Comparison of ENCODE assay signal across 22 cellular contexts in the genomic region with DNA sequence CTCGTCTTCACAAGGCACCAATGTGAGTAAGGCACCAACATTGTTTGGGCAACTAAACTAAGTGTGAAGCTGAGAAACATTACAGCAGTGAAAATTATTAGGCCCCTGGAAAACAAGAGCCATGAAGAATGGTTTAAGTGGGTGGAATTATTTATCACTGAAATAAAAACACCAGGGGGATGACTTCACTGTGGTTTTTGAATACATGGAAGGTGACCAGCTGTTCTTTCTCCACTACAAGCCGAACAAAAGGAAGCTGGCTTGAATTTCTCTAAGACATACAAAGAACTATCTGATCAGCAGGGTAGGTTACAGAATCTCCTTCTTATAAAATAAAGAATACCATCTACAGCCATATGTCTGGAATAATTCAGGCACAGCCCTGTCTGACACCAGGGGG. TPM values are rescaled to one million over a fixed set of nuclear protein-coding genes. Genes with fewer than 3 reads are reported as not detected.
DNase-seq lines count a peak whose midpoint lies in the region; ATAC-seq and TF ChIP-seq lines count a peak whose summit lies in the region.
"Had no signal": no experiment of that assay in that cellular context is flagged by ENCODE, and none has a peak within 500 bp of the region (broad histone marks: within the 10 kb centered on the region; RNA-seq: fewer than 3 reads in every experiment).

No MANE protein-coding gene starts in this region.

- H3K9me2 ChIP-seq in GM23248 (ENCODE audit: insufficient read depth): no peaks in the 10 kb centered on the region

- H3K9me3 ChIP-seq in GM23248 (ENCODE audit: low read depth): no peaks in the 10 kb centered on the region
- H3K9me3 ChIP-seq in gastroesophageal sphincter: no peaks in the 10 kb centered on the region
- H3K9me3 ChIP-seq: BE2C had no signal

- no peak overlapping the region for H3K9ac ChIP-seq in GM23248

- H2AFZ ChIP-seq in GM23248: no peak overlapping the region

- H3K4me1 ChIP-seq in GM23248 (ENCODE audit: insufficient read depth): peaks cover 27% of the 10 kb centered on the region
- no peaks in the 10 kb centered on the region for H3K4me1 ChIP-seq in gastroesophageal sphincter
- H3K4me1 ChIP-seq: BE2C had no signal

- in situ Hi-C loops in GM23248 (cut with MboI): loop anchor here (10.0 kb wide), 1 partner anchor 133 kb away; a partner anchor contains a TSS

- H3F3A ChIP-seq in GM23248 (ENCODE audit: insufficient read depth): peaks cover 15% of the 10 kb centered on the region; the same call in 1 of the 2 replicates

- no peak for TF ChIP-seq EP300 in gastroesophageal sphincter (IDR thresholded peaks at IDR 0.05)

- H4K20me1 ChIP-seq in GM23248 (ENCODE audit: insufficient read depth): no peaks in the 10 kb centered on the region

- H3K36me3 ChIP-seq in GM23248 (ENCODE audit: low read depth) (no peaks in the 10 kb centered on the region), gastroesophageal sphincter (no peaks in the 10 kb centered on the region)
- H3K36me3 ChIP-seq: BE2C had no signal

- H3K4me3 ChIP-seq in GM23248 (no peak overlapping the region), gastroesophageal sphincter (no peak overlapping the region)
- H3K4me3 ChIP-seq: SK-N-MC had no signal

- TF ChIP-seq CTCF in gastroesophageal sphincter (IDR thresholded peaks at IDR 0.05): no peak

- peak overlapping the region; percentile 12 for H3K4me2 ChIP-seq in GM23248 (ENCODE audit: unreplicated experiment)

- WGBS in GM23248 (ENCODE audit: low coverage in 1 of 2, low lambda C conversion rate in 2 of 2, missing lambda C conversion rate in 2 of 2), 2 experiments: 21 to 34% methylated on average over 2 of the region's 2 CpGs
- WGBS in gastroesophageal sphincter (ENCODE audit: low coverage in 1 of 2), 2 donors: 33 to 44% methylated on average over 1 to 2 of the region's 2 CpGs

- H3K27me3 ChIP-seq in GM23248 (replicated peaks; ENCODE audit: insufficient read depth) (no peaks in the 10 kb centered on the region), gastroesophageal sphincter (no peaks in the 10 kb centered on the region)
- H3K27me3 ChIP-seq: BE2C had no signal

- peak; percentile 69 for DNase-seq in GM23248
- DNase-seq in astrocyte of the hippocampus (ENCODE audit: low read depth, low spot score): peak; percentile 65
- peak; percentile 40 for DNase-seq in renal cortical epithelial cell (ENCODE audit: low read depth)
- DNase-seq in T-helper 2 cell: no peak
- no peak for DNase-seq in NCI-H187 (lab: John Stamatoyannopoulos, UW)
- no peak for DNase-seq in RPMI8226
- DNase-seq: activated CD4-positive, alpha-beta T cell treated with anti-CD3 and anti-CD28 coated beads for 4 hours; activated naive CD4-positive, alpha-beta T cell treated with anti-CD3 and anti-CD28 coated beads for 36 hours; BE2C; DMS153; effector CD8-positive, alpha-beta T cell; foreskin melanocyte; NCI-H1694 treated with DMSO at 0.1 percent for 48 hours; PC-3; retina; stimulated activated CD4-positive, alpha-beta T cell treated with anti-CD3 and anti-CD28 coated beads, Interleukin-2, amount 100 ng/mL, for 24 hours; substantia nigra had no signal

- no peaks in the 10 kb centered on the region for H3K79me2 ChIP-seq in GM23248 (ENCODE audit: insufficient read depth)

- ATAC-seq in gastroesophageal sphincter (peak; percentile 31), GM18861 (IDR thresholded peaks at IDR 0.05; ENCODE audit: unreplicated experiment) (no peak)
- ATAC-seq: left lobe of liver, PC-3 had no signal

- no peak for TF ChIP-seq POLR2A in gastroesophageal sphincter (IDR thresholded peaks at IDR 0.05)

- H3K27ac ChIP-seq in GM23248 (no peak overlapping the region), gastroesophageal sphincter (peak overlapping the region in 2 of 4 donors; percentile 26 to 52)
- H3K27ac ChIP-seq: SK-N-MC had no signal

RNA-seq across cellular contexts. Expression of a gene that starts 31.0 kb away (rescaled TPM):
- not detected in 2 replicates for total RNA-seq in GM23248 (2014; rRNA removed; shearing (Covaris generic))
- not detected in 2 replicates for polyA plus RNA-seq in GM23248 (2016; fragmentation: Nextera tagmentation; extraction: Ambion mirVana)
- total RNA-seq in gastroesophageal sphincter (not detected), renal cortical epithelial cell (0.10 TPM in 1 of 2 replicates, not detected in the other)
- total RNA-seq: activated naive CD4-positive, alpha-beta T cell treated with anti-CD3 and anti-CD28 coated beads for 36 hours; left lobe of liver had no signal
- polyA plus RNA-seq: neural cell had no signal

Comparison
In these comparisons a context has a peak if more than half of its experiments do, and no peak if none do; other contexts are left out.
1. DNase-seq: peak in GM23248 (single experiment), astrocyte of the hippocampus (single experiment) and renal cortical epithelial cell (single experiment); none in T-helper 2 cell (0 of 5), NCI-H187 (0 of 2) and RPMI8226 (single experiment).